In genomic region chr7:77826300-77826699, GRCh38 we compare ENCODE assay signal across 1 cellular context.
TF ChIP-seq lines count a peak whose summit lies in the region.

No MANE protein-coding gene starts in this region.

TF ChIP-seq in K562, 482 proteins besides CTCF, POLR2A, EP300 and RAD21 (continued from another document and continues in another):
- no peak for TF ChIP-seq PRDM10 (IDR thresholded peaks at IDR 0.05; ENCODE audit: partially characterized antibody)
- TF ChIP-seq FOXA1 (IDR thresholded peaks at IDR 0.05; ENCODE audit: borderline replicate concordance), result no peak
- TF ChIP-seq BCOR (IDR thresholded peaks at IDR 0.05), result no peak
- TF ChIP-seq ARID1B (IDR thresholded peaks at IDR 0.05), result peak; percentile 66
- TF ChIP-seq EGR1 (conservative IDR thresholded peaks at IDR 0.05), result no peak
- no peak for TF ChIP-seq SMARCA5 (IDR thresholded peaks at IDR 0.05)
- no peak for TF ChIP-seq PCBP1 (IDR thresholded peaks at IDR 0.05; ENCODE audit: low read depth, low read length, poor library complexity, severe bottlenecking)
- no peak for TF ChIP-seq ZFP36 (IDR thresholded peaks at IDR 0.05; ENCODE audit: low read depth, low read length, partially characterized antibody)
- no peak for TF ChIP-seq HDAC6 (IDR thresholded peaks at IDR 0.05; ENCODE audit: low read depth, low read length)
- TF ChIP-seq XRCC3 (IDR thresholded peaks at IDR 0.05), result no peak
- no peak for TF ChIP-seq ZNF696 (CRISPR knock-in tag; conservative IDR thresholded peaks at IDR 0.05)
- TF ChIP-seq CEBPB (tag; IDR thresholded peaks at IDR 0.05), result no peak
- TF ChIP-seq IRF9 (tag; IDR thresholded peaks at IDR 0.05), result no peak
- TF ChIP-seq FOXJ3 (CRISPR knock-in tag; IDR thresholded peaks at IDR 0.05), result no peak
- no peak for TF ChIP-seq ZNF75A (CRISPR knock-in tag; IDR thresholded peaks at IDR 0.05)
- TF ChIP-seq TEAD4 (IDR thresholded peaks at IDR 0.05; ENCODE audit: low read length), result 0 out of 2 replicates have a peak, but pooled peaks have one; percentile 33
- no peak for TF ChIP-seq TEAD4 (CRISPR knock-in tag; IDR thresholded peaks at IDR 0.05; ENCODE audit: borderline replicate concordance)
- no peak for TF ChIP-seq MAFF (IDR thresholded peaks at IDR 0.05; ENCODE audit: low read length)
- no peak for TF ChIP-seq AFF1 (IDR thresholded peaks at IDR 0.05; ENCODE audit: low read depth in 1 of 2, partially characterized antibody in 2 of 2)
- no peak for TF ChIP-seq RBM17 (IDR thresholded peaks at IDR 0.05; ENCODE audit: borderline replicate concordance, low read depth, low read length)
- TF ChIP-seq IFI16 (CRISPR knock-in tag; IDR thresholded peaks at IDR 0.05), result no peak
- TF ChIP-seq HMGXB4 (CRISPR knock-in tag; IDR thresholded peaks at IDR 0.05), result no peak
- peak; percentile 27; the same call in 1 of the 2 replicates for TF ChIP-seq PML (IDR thresholded peaks at IDR 0.05; ENCODE audit: low read length)
- no peak for TF ChIP-seq GTF2B (IDR thresholded peaks at IDR 0.05; ENCODE audit: extremely low read depth, insufficient read length)
- no peak for TF ChIP-seq E2F4 (CRISPR knock-in tag; IDR thresholded peaks at IDR 0.05; ENCODE audit: low read depth)
- TF ChIP-seq NFIC (IDR thresholded peaks at IDR 0.05), result no peak
- TF ChIP-seq MECOM (CRISPR knock-in tag; IDR thresholded peaks at IDR 0.05), result 0 out of 2 replicates have a peak, but pooled peaks have one; percentile 48
- no peak for TF ChIP-seq ZNF311 (CRISPR knock-in tag; IDR thresholded peaks at IDR 0.05)
- TF ChIP-seq CUX1 (CRISPR knock-in tag; IDR thresholded peaks at IDR 0.05), result no peak
- no peak for TF ChIP-seq ZNF609 (CRISPR knock-in tag; IDR thresholded peaks at IDR 0.05; ENCODE audit: borderline replicate concordance)
- TF ChIP-seq TAL1 (IDR thresholded peaks at IDR 0.05), result peak; percentile 58; the same call in 1 of the 2 replicates
